In genomic region chr7:31036941-31037340, GRCh38 we compare ENCODE assay signal across 27 cellular contexts. TPM values are rescaled to one million over a fixed set of nuclear protein-coding genes. Genes with fewer than 3 reads are reported as not detected.
DNase-seq lines count a peak whose midpoint lies in the region; ATAC-seq, FAIRE-seq and TF ChIP-seq lines count a peak whose summit lies in the region.
"Had no signal": no experiment of that assay in that cellular context is flagged by ENCODE, and none has a peak within 500 bp of the region (broad histone marks: within the 10 kb centered on the region; RNA-seq: fewer than 3 reads in every experiment).

No MANE protein-coding gene starts in this region.

- H4K20me1 ChIP-seq in osteoblast (ENCODE audit: insufficient read depth, low read length): no peaks in the 10 kb centered on the region
- H4K20me1 ChIP-seq: BLaER1 treated with 17β-estradiol and CSF1 and Interleukin-3, amounts not matched to agents 10 nM and 100 nM had no signal

- FAIRE-seq in GM19239 (lab: Jason Lieb, UNC): no peak
- FAIRE-seq: A549, D721Med, GM12891, GM18507, H54 had no signal

- no TSS peak for BruUV-seq in Panc1 (replicated peaks; lab: Mats Ljungman, UMichigan)

- H3K79me2 ChIP-seq in osteoblast (ENCODE audit: insufficient read depth, low read length): no peaks in the 10 kb centered on the region

- DNase-seq in Panc1 (ENCODE audit: low read depth, low spot score): no peak
- DNase-seq in cerebellar cortex (ENCODE audit: low spot score): peak; percentile 83
- DNase-seq in osteoblast (ENCODE audit: insufficient read length, low spot score, missing footprints): peak; percentile 32
- no peak for DNase-seq in stimulated activated naive B cell treated with anti-CD40 and anti-IgM and Interleukin-4, amounts not matched to agents 10 μg/mL and 1 μg/mL and 100 μg/mL, for 72 hours
- no peak for DNase-seq in GM19239 (ENCODE audit: insufficient read length, low spot score)
- DNase-seq: 8988T; ACHN; AML-193; BE2C; CD4-positive, alpha-beta T cell; CD8-positive, alpha-beta memory T cell; DMS 273 treated with DMSO at 0.1 percent for 48 hours; DMS79; EL; GF-D8; GOT3; HFFc6 had no signal

- H3K9me3 ChIP-seq in Panc1 (ENCODE audit: control insufficient read depth, insufficient read depth, low read depth, low read length): no peaks in the 10 kb centered on the region
- no peaks in the 10 kb centered on the region for H3K9me3 ChIP-seq in osteoblast (ENCODE audit: low read depth, low read length)
- H3K9me3 ChIP-seq: A549; BE2C; BLaER1 treated with 17β-estradiol and CSF1 and Interleukin-3, amounts not matched to agents 10 nM and 100 nM; HAP-1 had no signal

- no peaks in the 10 kb centered on the region for H3K27me3 Mint-ChIP-seq in stimulated activated memory B cell treated with anti-CD40 and anti-IgM and Interleukin-4, amounts not matched to agents 10 μg/mL and 1 μg/mL and 100 μg/mL, for 72 hours
- H3K27me3 Mint-ChIP-seq in stimulated activated naive B cell treated with anti-CD40 and anti-IgM and Interleukin-4, amounts not matched to agents 10 μg/mL and 1 μg/mL and 100 μg/mL, for 72 hours: peaks cover 0 to 5% of the 10 kb centered on the region in 2 donors

- H3K9me3 Mint-ChIP-seq in stimulated activated memory B cell treated with anti-CD40 and anti-IgM and Interleukin-4, amounts not matched to agents 10 μg/mL and 1 μg/mL and 100 μg/mL, for 72 hours: peaks cover 4% of the 10 kb centered on the region
- no peaks in the 10 kb centered on the region for H3K9me3 Mint-ChIP-seq in stimulated activated naive B cell treated with anti-CD40 and anti-IgM and Interleukin-4, amounts not matched to agents 10 μg/mL and 1 μg/mL and 100 μg/mL, for 72 hours
- H3K9me3 Mint-ChIP-seq: HFFc6 had no signal

- TF ChIP-seq CTCF in Panc1 (IDR thresholded peaks at IDR 0.05) (no peak), osteoblast (IDR thresholded peaks at IDR 0.05; ENCODE audit: extremely low read depth, low read depth, low read length) (no peak)

- H3K4me3 ChIP-seq in Panc1 (ENCODE audit: low read depth in 2 of 2, low read length in 2 of 2): no peak overlapping the region
- no peak overlapping the region for H3K4me3 ChIP-seq in osteoblast (ENCODE audit: insufficient read depth, low read length)
- H3K4me3 ChIP-seq: A549; BLaER1 treated with 17β-estradiol and CSF1 and Interleukin-3, amounts not matched to agents 10 nM and 100 nM; HAP-1 had no signal

- intact Hi-C loops in Panc1 (cut with micrococcal nuclease; ENCODE audit: unreplicated experiment): no loop called here

- H3K36me3 ChIP-seq in Panc1 (ENCODE audit: control insufficient read depth, insufficient read depth, low read length) (no peaks in the 10 kb centered on the region), osteoblast (ENCODE audit: insufficient read depth, low read length) (no peaks in the 10 kb centered on the region)
- H3K36me3 ChIP-seq: BE2C; BLaER1 treated with 17β-estradiol and CSF1 and Interleukin-3, amounts not matched to agents 10 nM and 100 nM; HAP-1 had no signal

- H3K27me3 ChIP-seq in Panc1 (ENCODE audit: control insufficient read depth, insufficient read depth, low read length): peaks cover 29% of the 10 kb centered on the region
- H3K27me3 ChIP-seq in osteoblast (ENCODE audit: insufficient read depth, low read length): peaks cover 5% of the 10 kb centered on the region
- H3K27me3 ChIP-seq: BE2C; BLaER1 treated with 17β-estradiol and CSF1 and Interleukin-3, amounts not matched to agents 10 nM and 100 nM had no signal

- in situ Hi-C loops in Panc1 (cut with HindIII; ENCODE audit: low pct_unique_long_range_greater_than_20kb, low sequenced_read_pairs): no loop called here

- H3K36me3 Mint-ChIP-seq in stimulated activated memory B cell treated with anti-CD40 and anti-IgM and Interleukin-4, amounts not matched to agents 10 μg/mL and 1 μg/mL and 100 μg/mL, for 72 hours: no peaks in the 10 kb centered on the region
- no peaks in the 10 kb centered on the region for H3K36me3 Mint-ChIP-seq in stimulated activated naive B cell treated with anti-CD40 and anti-IgM and Interleukin-4, amounts not matched to agents 10 μg/mL and 1 μg/mL and 100 μg/mL, for 72 hours
- H3K36me3 Mint-ChIP-seq: CD14-positive monocyte; CD8-positive, alpha-beta memory T cell had no signal

- CTCF ChIA-PET in Panc1 (lab: Charles Lee): no interaction called here

- H3K27ac Mint-ChIP-seq in stimulated activated memory B cell treated with anti-CD40 and anti-IgM and Interleukin-4, amounts not matched to agents 10 μg/mL and 1 μg/mL and 100 μg/mL, for 72 hours: no peak overlapping the region
- H3K27ac Mint-ChIP-seq in stimulated activated naive B cell treated with anti-CD40 and anti-IgM and Interleukin-4, amounts not matched to agents 10 μg/mL and 1 μg/mL and 100 μg/mL, for 72 hours: no peak overlapping the region
- H3K27ac Mint-ChIP-seq: CD14-positive monocyte; CD4-positive, alpha-beta T cell; CD8-positive, alpha-beta memory T cell; HFFc6 had no signal

- H3K4me2 ChIP-seq in osteoblast (ENCODE audit: insufficient read depth, low read length): no peak overlapping the region
- H3K4me2 ChIP-seq: A549; BLaER1 treated with 17β-estradiol and CSF1 and Interleukin-3, amounts not matched to agents 10 nM and 100 nM had no signal

- H3K4me1 ChIP-seq in Panc1 (ENCODE audit: control insufficient read depth, insufficient read depth, low read length): no peaks in the 10 kb centered on the region
- no peaks in the 10 kb centered on the region for H3K4me1 ChIP-seq in osteoblast (ENCODE audit: insufficient read depth, low read length)
- H3K4me1 ChIP-seq: A549; BE2C; BLaER1 treated with 17β-estradiol and CSF1 and Interleukin-3, amounts not matched to agents 10 nM and 100 nM; HAP-1 had no signal

- H3K27ac ChIP-seq in Panc1 (ENCODE audit: low read length): no peak overlapping the region
- H3K27ac ChIP-seq in cingulate gyrus (ENCODE audit: low read depth, low read length): peak overlapping the region; percentile 65
- no peak overlapping the region for H3K27ac ChIP-seq in osteoblast (ENCODE audit: low read depth, low read length)
- H3K27ac ChIP-seq: A549; BLaER1 treated with 17β-estradiol and CSF1 and Interleukin-3, amounts not matched to agents 10 nM and 100 nM had no signal

- POLR2A ChIA-PET in Panc1 (lab: Charles Lee): interaction anchor here (0.6 kb wide), 1 partner anchor 87 kb away, joined by 5 read pairs; no protein-coding TSS in a partner anchor

- H2AFZ ChIP-seq in osteoblast (ENCODE audit: low read length): no peak overlapping the region

- ATAC-seq in Panc1: 0 out of 2 replicates have a peak, but pooled peaks have one; percentile 35
- ATAC-seq in stimulated activated memory B cell treated with anti-CD40 and anti-IgM and Interleukin-4, amounts not matched to agents 10 μg/mL and 1 μg/mL and 100 μg/mL, for 72 hours: no peak
- no peak for ATAC-seq in stimulated activated naive B cell treated with anti-CD40 and anti-IgM and Interleukin-4, amounts not matched to agents 10 μg/mL and 1 μg/mL and 100 μg/mL, for 72 hours (replicated peaks)
- ATAC-seq: A549 had no signal

- H3K4me3 Mint-ChIP-seq in stimulated activated memory B cell treated with anti-CD40 and anti-IgM and Interleukin-4, amounts not matched to agents 10 μg/mL and 1 μg/mL and 100 μg/mL, for 72 hours: no peak overlapping the region
- no peak overlapping the region for H3K4me3 Mint-ChIP-seq in stimulated activated naive B cell treated with anti-CD40 and anti-IgM and Interleukin-4, amounts not matched to agents 10 μg/mL and 1 μg/mL and 100 μg/mL, for 72 hours
- H3K4me3 Mint-ChIP-seq: CD14-positive monocyte; CD4-positive, alpha-beta T cell; CD8-positive, alpha-beta memory T cell; HFFc6 had no signal

- H3K4me1 Mint-ChIP-seq in stimulated activated memory B cell treated with anti-CD40 and anti-IgM and Interleukin-4, amounts not matched to agents 10 μg/mL and 1 μg/mL and 100 μg/mL, for 72 hours: no peaks in the 10 kb centered on the region
- no peaks in the 10 kb centered on the region for H3K4me1 Mint-ChIP-seq in stimulated activated naive B cell treated with anti-CD40 and anti-IgM and Interleukin-4, amounts not matched to agents 10 μg/mL and 1 μg/mL and 100 μg/mL, for 72 hours
- H3K4me1 Mint-ChIP-seq: CD14-positive monocyte; CD8-positive, alpha-beta memory T cell had no signal

RNA-seq across cellular contexts. Expression of gene ADCYAP1R1, which starts 15.2 kb away (rescaled TPM):
- not detected for total RNA-seq in Panc1 (2021; ENCODE audit: unreplicated experiment)
- not detected for polyA plus RNA-seq in Panc1 (2012; ENCODE audit: insufficient read length)
- not detected in 2 replicates for total RNA-seq in osteoblast
- total RNA-seq: CD4-positive, alpha-beta T cell; CD8-positive, alpha-beta memory T cell had no signal
- polyA plus RNA-seq: CD14-positive monocyte; CD8-positive, alpha-beta memory T cell had no signal

Comparison
In these comparisons a context has a peak if more than half of its experiments do, and no peak if none do; other contexts are left out.
1. DNase-seq: peak in cerebellar cortex (single experiment) and osteoblast (single experiment); none in Panc1 (single experiment), stimulated activated naive B cell treated with anti-CD40 and anti-IgM and Interleukin-4, amounts not matched to agents 10 μg/mL and 1 μg/mL and 100 μg/mL, for 72 hours (single experiment) and GM19239 (single experiment).